ENCODE assay signal across 1 cellular context in the genomic region with DNA sequence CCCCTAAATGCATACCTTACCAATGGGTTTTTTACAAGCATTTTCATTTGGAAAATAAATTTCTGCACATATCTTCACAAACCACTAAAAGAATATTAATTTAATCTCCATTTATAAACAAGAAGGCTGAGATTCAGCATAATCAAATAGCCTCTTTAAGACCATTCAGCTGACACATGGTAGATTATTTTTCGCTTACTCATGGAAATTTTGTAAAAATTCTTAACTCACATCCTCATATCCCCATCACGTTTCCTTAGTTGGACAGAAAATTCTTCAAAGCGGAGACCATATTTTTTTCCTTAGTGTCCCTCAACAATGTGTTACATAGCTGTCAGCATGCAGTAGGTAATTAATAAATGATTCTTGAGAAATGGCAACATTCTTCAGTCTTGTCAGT.
TF ChIP-seq lines count a peak whose summit lies in the region.

No MANE protein-coding gene starts in this region.

TF ChIP-seq in K562, 482 proteins besides CTCF, POLR2A, EP300 and RAD21 (continued from another document):
- TF ChIP-seq C11orf30 (IDR thresholded peaks at IDR 0.05; ENCODE audit: low read depth) (peak; percentile 21; the same call in 1 of the 2 replicates), SRF (CRISPR knock-in tag; IDR thresholded peaks at IDR 0.05) (no peak), ZNF316 (IDR thresholded peaks at IDR 0.05) (peak; percentile 43; the same call in 1 of the 2 replicates), HNRNPK (IDR thresholded peaks at IDR 0.05; ENCODE audit: low read depth, low read length, poor library complexity, severe bottlenecking) (no peak), RHOXF2B (CRISPR knock-in tag; conservative IDR thresholded peaks at IDR 0.05) (no peak), TCF7 (IDR thresholded peaks at IDR 0.05; ENCODE audit: borderline replicate concordance) (no peak), KLF13 (tag; IDR thresholded peaks at IDR 0.05; ENCODE audit: borderline replicate concordance, low read depth) (no peak), JUN (IDR thresholded peaks at IDR 0.05; ENCODE audit: borderline replicate concordance, low read depth, low read length) (no peak), JUN (CRISPR knock-in tag; IDR thresholded peaks at IDR 0.05; ENCODE audit: borderline replicate concordance) (no peak), CBX5 (IDR thresholded peaks at IDR 0.05; ENCODE audit: borderline replicate concordance, low read depth) (no peak), MTA1 (IDR thresholded peaks at IDR 0.05; ENCODE audit: borderline replicate concordance) (no peak), MAFG (tag; conservative IDR thresholded peaks at IDR 0.05) (peak; percentile 35; the same call in 1 of the 2 replicates), DNMT1 (IDR thresholded peaks at IDR 0.05) (no peak), STAT5A (IDR thresholded peaks at IDR 0.05; ENCODE audit: borderline replicate concordance, low read length) (no peak), CHCHD3 (CRISPR knock-in tag; IDR thresholded peaks at IDR 0.05) (no peak), MAFK (IDR thresholded peaks at IDR 0.05; ENCODE audit: low read length) (peak; percentile 34; the same call in 1 of the 2 replicates), MAFF (IDR thresholded peaks at IDR 0.05; ENCODE audit: low read length) (peak; percentile 38; the same call in 1 of the 2 replicates), SMAD4 (CRISPR knock-in tag; conservative IDR thresholded peaks at IDR 0.05) (no peak), HNRNPLL (IDR thresholded peaks at IDR 0.05; ENCODE audit: low read depth, low read length, poor library complexity, severe bottlenecking) (no peak), HMG20B (CRISPR knock-in tag; IDR thresholded peaks at IDR 0.05) (no peak), DPF2 (IDR thresholded peaks at IDR 0.05) (no peak), SIX5 (IDR thresholded peaks at IDR 0.05; ENCODE audit: borderline replicate concordance in 1 of 2, insufficient read depth in 1 of 2, low read depth in 1 of 2, low read length in 2 of 2) (no peak), CBX1 (IDR thresholded peaks at IDR 0.05; ENCODE audit: low read depth) (no peak), ZKSCAN8 (CRISPR knock-in tag; IDR thresholded peaks at IDR 0.05) (no peak), ZNF217 (CRISPR knock-in tag; IDR thresholded peaks at IDR 0.05) (no peak)
- TF ChIP-seq, protein P1, sequence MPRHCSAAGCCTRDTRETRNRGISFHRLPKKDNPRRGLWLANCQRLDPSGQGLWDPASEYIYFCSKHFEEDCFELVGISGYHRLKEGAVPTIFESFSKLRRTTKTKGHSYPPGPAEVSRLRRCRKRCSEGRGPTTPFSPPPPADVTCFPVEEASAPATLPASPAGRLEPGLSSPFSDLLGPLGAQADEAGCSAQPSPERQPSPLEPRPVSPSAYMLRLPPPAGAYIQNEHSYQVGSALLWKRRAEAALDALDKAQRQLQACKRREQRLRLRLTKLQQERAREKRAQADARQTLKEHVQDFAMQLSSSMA (CRISPR knock-in tag; IDR thresholded peaks at IDR 0.05): no peak
- TF ChIP-seq, protein P2, sequence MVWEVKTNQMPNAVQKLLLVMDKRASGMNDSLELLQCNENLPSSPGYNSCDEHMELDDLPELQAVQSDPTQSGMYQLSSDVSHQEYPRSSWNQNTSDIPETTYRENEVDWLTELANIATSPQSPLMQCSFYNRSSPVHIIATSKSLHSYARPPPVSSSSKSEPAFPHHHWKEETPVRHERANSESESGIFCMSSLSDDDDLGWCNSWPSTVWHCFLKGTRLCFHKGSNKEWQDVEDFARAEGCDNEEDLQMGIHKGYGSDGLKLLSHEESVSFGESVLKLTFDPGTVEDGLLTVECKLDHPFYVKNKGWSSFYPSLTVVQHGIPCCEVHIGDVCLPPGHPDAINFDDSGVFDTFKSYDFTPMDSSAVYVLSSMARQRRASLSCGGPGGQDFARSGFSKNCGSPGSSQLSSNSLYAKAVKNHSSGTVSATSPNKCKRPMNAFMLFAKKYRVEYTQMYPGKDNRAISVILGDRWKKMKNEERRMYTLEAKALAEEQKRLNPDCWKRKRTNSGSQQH (CRISPR knock-in tag; IDR thresholded peaks at IDR 0.05): no peak
- TF ChIP-seq, protein P3, sequence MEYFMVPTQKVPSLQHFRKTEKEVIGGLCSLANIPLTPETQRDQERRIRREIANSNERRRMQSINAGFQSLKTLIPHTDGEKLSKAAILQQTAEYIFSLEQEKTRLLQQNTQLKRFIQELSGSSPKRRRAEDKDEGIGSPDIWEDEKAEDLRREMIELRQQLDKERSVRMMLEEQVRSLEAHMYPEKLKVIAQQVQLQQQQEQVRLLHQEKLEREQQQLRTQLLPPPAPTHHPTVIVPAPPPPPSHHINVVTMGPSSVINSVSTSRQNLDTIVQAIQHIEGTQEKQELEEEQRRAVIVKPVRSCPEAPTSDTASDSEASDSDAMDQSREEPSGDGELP (CRISPR knock-in tag; IDR thresholded peaks at IDR 0.05; ENCODE audit: borderline replicate concordance): no peak
- TF ChIP-seq, protein P4, sequence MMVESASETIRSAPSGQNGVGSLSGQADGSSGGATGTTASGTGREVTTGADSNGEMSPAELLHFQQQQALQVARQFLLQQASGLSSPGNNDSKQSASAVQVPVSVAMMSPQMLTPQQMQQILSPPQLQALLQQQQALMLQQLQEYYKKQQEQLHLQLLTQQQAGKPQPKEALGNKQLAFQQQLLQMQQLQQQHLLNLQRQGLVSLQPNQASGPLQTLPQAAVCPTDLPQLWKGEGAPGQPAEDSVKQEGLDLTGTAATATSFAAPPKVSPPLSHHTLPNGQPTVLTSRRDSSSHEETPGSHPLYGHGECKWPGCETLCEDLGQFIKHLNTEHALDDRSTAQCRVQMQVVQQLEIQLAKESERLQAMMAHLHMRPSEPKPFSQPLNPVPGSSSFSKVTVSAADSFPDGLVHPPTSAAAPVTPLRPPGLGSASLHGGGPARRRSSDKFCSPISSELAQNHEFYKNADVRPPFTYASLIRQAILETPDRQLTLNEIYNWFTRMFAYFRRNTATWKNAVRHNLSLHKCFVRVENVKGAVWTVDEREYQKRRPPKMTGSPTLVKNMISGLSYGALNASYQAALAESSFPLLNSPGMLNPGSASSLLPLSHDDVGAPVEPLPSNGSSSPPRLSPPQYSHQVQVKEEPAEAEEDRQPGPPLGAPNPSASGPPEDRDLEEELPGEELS (CRISPR knock-in tag; IDR thresholded peaks at IDR 0.05; ENCODE audit: borderline replicate concordance): no peak
- TF ChIP-seq, protein P5, sequence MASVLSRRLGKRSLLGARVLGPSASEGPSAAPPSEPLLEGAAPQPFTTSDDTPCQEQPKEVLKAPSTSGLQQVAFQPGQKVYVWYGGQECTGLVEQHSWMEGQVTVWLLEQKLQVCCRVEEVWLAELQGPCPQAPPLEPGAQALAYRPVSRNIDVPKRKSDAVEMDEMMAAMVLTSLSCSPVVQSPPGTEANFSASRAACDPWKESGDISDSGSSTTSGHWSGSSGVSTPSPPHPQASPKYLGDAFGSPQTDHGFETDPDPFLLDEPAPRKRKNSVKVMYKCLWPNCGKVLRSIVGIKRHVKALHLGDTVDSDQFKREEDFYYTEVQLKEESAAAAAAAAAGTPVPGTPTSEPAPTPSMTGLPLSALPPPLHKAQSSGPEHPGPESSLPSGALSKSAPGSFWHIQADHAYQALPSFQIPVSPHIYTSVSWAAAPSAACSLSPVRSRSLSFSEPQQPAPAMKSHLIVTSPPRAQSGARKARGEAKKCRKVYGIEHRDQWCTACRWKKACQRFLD (CRISPR knock-in tag; IDR thresholded peaks at IDR 0.05): no peak
- TF ChIP-seq, protein P6, sequence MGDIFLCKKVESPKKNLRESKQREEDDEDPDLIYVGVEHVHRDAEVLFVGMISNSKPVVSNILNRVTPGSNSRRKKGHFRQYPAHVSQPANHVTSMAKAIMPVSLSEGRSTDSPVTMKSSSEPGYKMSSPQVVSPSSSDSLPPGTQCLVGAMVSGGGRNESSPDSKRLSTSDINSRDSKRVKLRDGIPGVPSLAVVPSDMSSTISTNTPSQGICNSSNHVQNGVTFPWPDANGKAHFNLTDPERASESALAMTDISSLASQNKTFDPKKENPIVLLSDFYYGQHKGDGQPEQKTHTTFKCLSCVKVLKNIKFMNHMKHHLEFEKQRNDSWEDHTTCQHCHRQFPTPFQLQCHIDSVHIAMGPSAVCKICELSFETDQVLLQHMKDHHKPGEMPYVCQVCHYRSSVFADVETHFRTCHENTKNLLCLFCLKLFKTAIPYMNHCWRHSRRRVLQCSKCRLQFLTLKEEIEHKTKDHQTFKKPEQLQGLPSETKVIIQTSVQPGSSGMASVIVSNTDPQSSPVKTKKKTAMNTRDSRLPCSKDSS (IDR thresholded peaks at IDR 0.05; ENCODE audit: low read depth, partially characterized antibody): no peak
- TF ChIP-seq, protein P7, sequence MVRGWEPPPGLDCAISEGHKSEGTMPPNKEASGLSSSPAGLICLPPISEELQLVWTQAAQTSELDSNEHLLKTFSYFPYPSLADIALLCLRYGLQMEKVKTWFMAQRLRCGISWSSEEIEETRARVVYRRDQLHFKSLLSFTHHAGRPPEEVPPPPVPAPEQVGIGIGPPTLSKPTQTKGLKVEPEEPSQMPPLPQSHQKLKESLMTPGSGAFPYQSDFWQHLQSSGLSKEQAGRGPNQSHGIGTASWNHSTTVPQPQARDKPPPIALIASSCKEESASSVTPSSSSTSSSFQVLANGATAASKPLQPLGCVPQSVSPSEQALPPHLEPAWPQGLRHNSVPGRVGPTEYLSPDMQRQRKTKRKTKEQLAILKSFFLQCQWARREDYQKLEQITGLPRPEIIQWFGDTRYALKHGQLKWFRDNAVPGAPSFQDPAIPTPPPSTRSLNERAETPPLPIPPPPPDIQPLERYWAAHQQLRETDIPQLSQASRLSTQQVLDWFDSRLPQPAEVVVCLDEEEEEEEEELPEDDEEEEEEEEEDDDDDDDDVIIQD (CRISPR knock-in tag; IDR thresholded peaks at IDR 0.05): no peak
